8 cellular contexts compared by ENCODE assay signal in genomic region chr9:93058357-93059096, GRCh38. TPM values are rescaled to one million over a fixed set of nuclear protein-coding genes. Genes with fewer than 3 reads are reported as not detected.
DNase-seq lines count a peak whose midpoint lies in the region; ATAC-seq and TF ChIP-seq lines count a peak whose summit lies in the region.

SUSD3 (plus strand) TSS chr9:93058701; CDS start chr9:93058743, 42 bp downstream.

- DNase-seq in Caco-2 (peak; percentile 65 to 73), endodermal cell (peak; percentile 92), natural killer cell (no peak), thoracic aorta (ENCODE audit: low spot score) (no peak), NCI-H524 treated with DMSO at 0.1 percent for 48 hours (lab: John Stamatoyannopoulos, UW) (no peak)
- DNase-seq in activated CD4-positive, alpha-beta memory T cell treated with anti-CD3 and anti-CD28 coated beads, Interleukin-2, amount 10 ng/mL, durations not matched to agents 7 days and 5 days, result peak; percentile 77

- H3K9me3 Mint-ChIP-seq in Caco-2 (ENCODE audit: unreplicated experiment), result no peaks in the 10 kb centered on the region
- H3K9me3 Mint-ChIP-seq in IgD-negative memory B cell, result no peaks in the 10 kb centered on the region
- H3K9me3 Mint-ChIP-seq in activated CD4-positive, alpha-beta memory T cell treated with anti-CD3 and anti-CD28 coated beads, Interleukin-2, amount 10 ng/mL, durations not matched to agents 7 days and 5 days, result no peaks in the 10 kb centered on the region
- H3K9me3 Mint-ChIP-seq in endodermal cell, result no peaks in the 10 kb centered on the region
- H3K9me3 Mint-ChIP-seq in natural killer cell, result no peaks in the 10 kb centered on the region

- H3K4me3 Mint-ChIP-seq in Caco-2 (ENCODE audit: unreplicated experiment), result peak within 1 kb of the TSS; percentile 60
- peak within 1 kb of the TSS; percentile 91 to 99 (median 94) for H3K4me3 Mint-ChIP-seq in IgD-negative memory B cell
- H3K4me3 Mint-ChIP-seq in activated CD4-positive, alpha-beta memory T cell treated with anti-CD3 and anti-CD28 coated beads, Interleukin-2, amount 10 ng/mL, durations not matched to agents 7 days and 5 days, result peak within 1 kb of the TSS; percentile 92
- H3K4me3 Mint-ChIP-seq in endodermal cell, result peak within 1 kb of the TSS; percentile 46
- peak within 1 kb of the TSS; percentile 86 for H3K4me3 Mint-ChIP-seq in natural killer cell

- peaks cover 16% of the 10 kb centered on the region for H3K4me1 ChIP-seq in Caco-2
- H3K4me1 ChIP-seq in endodermal cell (ENCODE audit: control insufficient read depth, insufficient read depth, low read length), result peaks cover under 1% of the 10 kb centered on the region
- peaks cover 35 to 54% of the 10 kb centered on the region in 2 donors for H3K4me1 ChIP-seq in thoracic aorta (ENCODE audit: control insufficient read depth in 1 of 2, low read depth in 2 of 2)

- H3K27me3 ChIP-seq in Caco-2 (replicated peaks; ENCODE audit: control insufficient read depth, insufficient read depth, low read length) (no peaks in the 10 kb centered on the region), endodermal cell (ENCODE audit: control insufficient read depth, insufficient read depth, low read length, poor library complexity, severe bottlenecking) (no peaks in the 10 kb centered on the region), thoracic aorta (replicated peaks; ENCODE audit: insufficient read depth) (no peaks in the 10 kb centered on the region)

- no TSS peak for BruUV-seq in Caco-2 (replicated peaks; lab: Mats Ljungman, UMichigan)

- H3K4me1 Mint-ChIP-seq in Caco-2 (ENCODE audit: low read depth, unreplicated experiment) (no peaks in the 10 kb centered on the region), IgD-negative memory B cell (peaks cover 44 to 56% (median 46%) of the 10 kb centered on the region in 3 donors), endodermal cell (peaks cover 23% of the 10 kb centered on the region), natural killer cell (peaks cover 26 to 53% of the 10 kb centered on the region in 2 donors)
- H3K4me1 Mint-ChIP-seq in activated CD4-positive, alpha-beta memory T cell treated with anti-CD3 and anti-CD28 coated beads, Interleukin-2, amount 10 ng/mL, durations not matched to agents 7 days and 5 days, result peaks cover 63% of the 10 kb centered on the region

- ATAC-seq in GM21360 (IDR thresholded peaks at IDR 0.05; ENCODE audit: unreplicated experiment) (peak; percentile 45), natural killer cell (peak; percentile 57 to 68 (median 67)), thoracic aorta (ENCODE audit: insufficient number of reproducible peaks, low FRiP score, low read depth) (peak; percentile 22)

- H3K9ac ChIP-seq in endodermal cell (ENCODE audit: extremely low read depth, low read length, poor library complexity, severe bottlenecking), result no peak within 1 kb of the TSS

- POLR2A ChIA-PET in Caco-2 (lab: Charles Lee), result no interaction called here
- POLR2A ChIA-PET in activated CD4-positive, alpha-beta memory T cell treated with anti-CD3 and anti-CD28 coated beads, Interleukin-2, amount 10 ng/mL, durations not matched to agents 7 days and 5 days (lab: Charles Lee), result interaction anchor here (0.7 to 3.1 kb wide), 15 partner anchors 8 to 93 kb away, joined by 3 to 39 read pairs (median 6); partner anchors contain the start of genes CARD19 and NINJ1

- no peaks in the 10 kb centered on the region for H3K27me3 Mint-ChIP-seq in Caco-2 (ENCODE audit: insufficient read depth, unreplicated experiment)
- no peaks in the 10 kb centered on the region for H3K27me3 Mint-ChIP-seq in IgD-negative memory B cell
- no peaks in the 10 kb centered on the region for H3K27me3 Mint-ChIP-seq in activated CD4-positive, alpha-beta memory T cell treated with anti-CD3 and anti-CD28 coated beads, Interleukin-2, amount 10 ng/mL, durations not matched to agents 7 days and 5 days
- H3K27me3 Mint-ChIP-seq in endodermal cell (ENCODE audit: insufficient read depth), result peaks cover 3% of the 10 kb centered on the region
- peaks cover 24 to 30% of the 10 kb centered on the region in 2 donors for H3K27me3 Mint-ChIP-seq in natural killer cell (ENCODE audit: low read depth in 2 of 2)

- H3K27ac Mint-ChIP-seq in Caco-2 (ENCODE audit: unreplicated experiment) (peak within 1 kb of the TSS; percentile 22), IgD-negative memory B cell (peak within 1 kb of the TSS; percentile 98 to 99 (median 98)), endodermal cell (no peak within 1 kb of the TSS), natural killer cell (peak within 1 kb of the TSS; percentile 29 to 71)
- peak within 1 kb of the TSS; percentile 83 for H3K27ac Mint-ChIP-seq in activated CD4-positive, alpha-beta memory T cell treated with anti-CD3 and anti-CD28 coated beads, Interleukin-2, amount 10 ng/mL, durations not matched to agents 7 days and 5 days

- no peaks in the 10 kb centered on the region for H3K9me3 ChIP-seq in Caco-2
- H3K9me3 ChIP-seq in endodermal cell (ENCODE audit: control insufficient read depth, low read length), result no peaks in the 10 kb centered on the region
- no peaks in the 10 kb centered on the region for H3K9me3 ChIP-seq in thoracic aorta

- H3K36me3 Mint-ChIP-seq in Caco-2 (ENCODE audit: insufficient read depth, unreplicated experiment), result no peaks in the 10 kb centered on the region
- H3K36me3 Mint-ChIP-seq in IgD-negative memory B cell, result no peaks in the 10 kb centered on the region
- peaks cover 18% of the 10 kb centered on the region for H3K36me3 Mint-ChIP-seq in activated CD4-positive, alpha-beta memory T cell treated with anti-CD3 and anti-CD28 coated beads, Interleukin-2, amount 10 ng/mL, durations not matched to agents 7 days and 5 days (ENCODE audit: low read depth)
- H3K36me3 Mint-ChIP-seq in endodermal cell (ENCODE audit: low read depth), result no peaks in the 10 kb centered on the region
- H3K36me3 Mint-ChIP-seq in natural killer cell, result no peaks in the 10 kb centered on the region

- H3K36me3 ChIP-seq in Caco-2 (ENCODE audit: control insufficient read depth, insufficient read depth, low read length) (no peaks in the 10 kb centered on the region), endodermal cell (ENCODE audit: control insufficient read depth, insufficient read depth, low read length) (no peaks in the 10 kb centered on the region), thoracic aorta (no peaks in the 10 kb centered on the region)

- H3K27ac ChIP-seq in endodermal cell (ENCODE audit: low read depth, low read length) (no peak within 1 kb of the TSS), thoracic aorta (peak within 1 kb of the TSS; percentile 81 to 93)

- intact Hi-C loops in Caco-2 (cut with micrococcal nuclease; ENCODE audit: unreplicated experiment) (loop anchor here (5.0 kb wide), 1 partner anchor 39 kb away; the partner anchor contains the start of gene CARD19), natural killer cell (cut with micrococcal nuclease) (no loop called here)

- CTCF ChIA-PET in Caco-2 (lab: Charles Lee), result no interaction called here
- CTCF ChIA-PET in activated CD4-positive, alpha-beta memory T cell treated with anti-CD3 and anti-CD28 coated beads, Interleukin-2, amount 10 ng/mL, durations not matched to agents 7 days and 5 days (lab: Charles Lee), result interaction anchor here (1.2 to 2.7 kb wide), 6 partner anchors 25 to 104 kb away, joined by 3 to 16 read pairs (median 6); no protein-coding TSS in a partner anchor

- TF ChIP-seq CTCF in Caco-2 (IDR thresholded peaks at IDR 0.05; ENCODE audit: insufficient read depth in 1 of 2, low read depth in 1 of 2, low read length in 1 of 2, severe bottlenecking in 1 of 2, unreplicated experiment in 1 of 2) (no peak), endodermal cell (conservative IDR thresholded peaks at IDR 0.05) (no peak), natural killer cell (IDR thresholded peaks at IDR 0.05) (no peak), thoracic aorta (IDR thresholded peaks at IDR 0.05) (no peak)

- 8 to 11% methylated on average over 18 to 67 of the region's 67 CpGs for WGBS in endodermal cell (ENCODE audit: insufficient coverage in 1 of 2, insufficient read length in 1 of 2), 2 experiments

- peak within 1 kb of the TSS; percentile 41 for H3K4me3 ChIP-seq in Caco-2 (ENCODE audit: low read depth, low read length)
- H3K4me3 ChIP-seq in endodermal cell (ENCODE audit: low read length), result no peak within 1 kb of the TSS
- peak within 1 kb of the TSS; percentile 86 for H3K4me3 ChIP-seq in thoracic aorta

RNA-seq across cellular contexts. Expression of gene SUSD3, which starts in this region (rescaled TPM):
- total RNA-seq in Caco-2 (2022) (2.2 and 2.9 TPM in 2 replicates), endodermal cell (1 to 10 TPM; 5.1 to 5.9 TPM), natural killer cell (1 to 10 TPM; 1.2 to 2.1 (median 1.8) TPM), thoracic aorta (10 to 100 TPM in 1 of 2 donors, 1 to 10 TPM in 1; 7.0 to 21.4 TPM)
- polyA plus RNA-seq in IgD-negative memory B cell, result 96.3 TPM
- total RNA-seq in activated CD4-positive, alpha-beta memory T cell treated with anti-CD3 and anti-CD28 coated beads, Interleukin-2, amount 10 ng/mL, durations not matched to agents 7 days and 5 days, result 10 to 100 TPM; 69.6 to 71.4 TPM
- 3.1 TPM for polyA plus RNA-seq in endodermal cell (2013, experiment 1 of 2)
- polyA plus RNA-seq in endodermal cell (2013, experiment 2 of 2), result 2.7 TPM

Comparison
In these comparisons a context has a peak if more than half of its experiments do, and no peak if none do; other contexts are left out.
1. DNase-seq: peak in Caco-2 (2 of 2), activated CD4-positive, alpha-beta memory T cell treated with anti-CD3 and anti-CD28 coated beads, Interleukin-2, amount 10 ng/mL, durations not matched to agents 7 days and 5 days (single experiment) and endodermal cell (single experiment); none in natural killer cell (single experiment), thoracic aorta (single experiment) and NCI-H524 treated with DMSO at 0.1 percent for 48 hours (single experiment).
2. Peak in every context shown above with its lines, with median percentiles within 50 percentile points of each other: H3K4me3 Mint-ChIP-seq and ATAC-seq.